In genomic region chr7:139321071-139321745, GRCh38 we compare ENCODE assay signal across 8 cellular contexts. TPM values are rescaled to one million over a fixed set of nuclear protein-coding genes. Genes with fewer than 3 reads are reported as not detected.
DNase-seq lines count a peak whose midpoint lies in the region; ATAC-seq, FAIRE-seq and TF ChIP-seq lines count a peak whose summit lies in the region.

No MANE protein-coding gene starts in this region.

- no peak overlapping the region for H3K9ac ChIP-seq in PC-3 (ENCODE audit: low read length)

- TF ChIP-seq POLR2A in A549 (IDR thresholded peaks at IDR 0.05; ENCODE audit: low read length) (no peak), GM12891 (IDR thresholded peaks at IDR 0.05; ENCODE audit: low read depth, low read length) (no peak), upper lobe of left lung (IDR thresholded peaks at IDR 0.05) (no peak)

- intact Hi-C loops in PC-3 (cut with micrococcal nuclease) = no loop called here

- CTCF ChIA-PET in A549 (lab: Yijun Ruan, JAX) (interaction anchor here (0.8 to 4.2 kb wide), 6 partner anchors 10 to 88 kb away, joined by 3 to 16 read pairs (median 5); no protein-coding TSS in a partner anchor), PC-3 (lab: Charles Lee) (interaction anchor here (0.5 to 1.2 kb wide), 6 partner anchors 11 to 914 kb away, joined by 3 to 6 read pairs (median 4); no protein-coding TSS in a partner anchor)

- DNase-seq in A549 (ENCODE audit: low read depth in 1 of 2, low spot score in 1 of 2) (peak in 1 of 2 experiments; percentile 48), GM12891 (ENCODE audit: insufficient read length, low spot score) (no peak), PC-3 (peak; percentile 43), fibroblast of villous mesenchyme (ENCODE audit: low read depth) (peak; percentile 52), NCI-H1092 (lab: John Stamatoyannopoulos, UW) (no peak), upper lobe of left lung (no peak)
- DNase-seq in activated effector memory CD4-positive, alpha-beta T cell treated with Interleukin-2 at 50 U/mL for 16 hours = no peak

- H3K27ac ChIP-seq in A549 (no peak overlapping the region), PC-3 (ENCODE audit: low read length) (no peak overlapping the region), upper lobe of left lung (no peak overlapping the region)

- POLR2A ChIA-PET in A549 (lab: Yijun Ruan, JAX) = interaction anchor here (0.7 kb wide), 1 partner anchor 90 kb away, joined by 3 read pairs; the partner anchor contains the start of gene UBN2
- POLR2A ChIA-PET in PC-3 (lab: Charles Lee; ENCODE audit: unreplicated experiment) = interaction anchor here (0.5 kb wide), 1 partner anchor 25 kb away, joined by 3 read pairs; no protein-coding TSS in a partner anchor

- H3K4me1 ChIP-seq in A549 (no peaks in the 10 kb centered on the region), PC-3 (ENCODE audit: insufficient read depth, low read length) (no peaks in the 10 kb centered on the region), upper lobe of left lung (no peaks in the 10 kb centered on the region)

- H3K27me3 ChIP-seq in PC-3 (ENCODE audit: low read length) (no peaks in the 10 kb centered on the region), upper lobe of left lung (no peaks in the 10 kb centered on the region)

- FAIRE-seq in A549 (lab: Jason Lieb, UNC) = no peak
- FAIRE-seq in GM12891 (lab: Jason Lieb, UNC) = peak; percentile 78

- no peaks in the 10 kb centered on the region for H4K20me1 ChIP-seq in PC-3 (ENCODE audit: low read length)

- H2AFZ ChIP-seq in PC-3 (ENCODE audit: low read length) = no peak overlapping the region

- H3K79me2 ChIP-seq in PC-3 (ENCODE audit: low read length) = no peaks in the 10 kb centered on the region

- H3K4me3 ChIP-seq in A549 = no peak overlapping the region
- H3K4me3 ChIP-seq in PC-3 (ENCODE audit: low read length) = no peak overlapping the region
- no peak overlapping the region for H3K4me3 ChIP-seq in fibroblast of villous mesenchyme (ENCODE audit: low read depth, low read length)
- H3K4me3 ChIP-seq in upper lobe of left lung = no peak overlapping the region

- ATAC-seq in A549 (peak; percentile 54 to 84; a peak in 3 of 6 replicates), PC-3 (peak; percentile 65), HG03045 (IDR thresholded peaks at IDR 0.05; ENCODE audit: unreplicated experiment) (no peak), upper lobe of left lung (ENCODE audit: low FRiP score in 2 of 2) (no peak)

- H3K4me2 ChIP-seq in A549 = no peak overlapping the region
- no peak overlapping the region for H3K4me2 ChIP-seq in PC-3 (ENCODE audit: low read length)

- peak in 1 of 2 experiments; percentile 23; a peak in 3 of 5 replicates for TF ChIP-seq RAD21 in A549 (conservative IDR thresholded peaks at IDR 0.05 in 1 of 2, IDR thresholded peaks at IDR 0.05 in 1 of 2)

- H3K36me3 ChIP-seq in PC-3 (ENCODE audit: low read depth, low read length) = no peaks in the 10 kb centered on the region
- no peaks in the 10 kb centered on the region for H3K36me3 ChIP-seq in upper lobe of left lung

- H3F3A ChIP-seq in PC-3 (ENCODE audit: low read length, unreplicated experiment) = no peaks in the 10 kb centered on the region

- H3K9me3 ChIP-seq in A549 (no peaks in the 10 kb centered on the region), PC-3 (ENCODE audit: low read length) (no peaks in the 10 kb centered on the region), upper lobe of left lung (no peaks in the 10 kb centered on the region)

- no TSS peak for BruUV-seq in PC-3 (replicated peaks; lab: Mats Ljungman, UMichigan)

- TF ChIP-seq EP300 in A549 (IDR thresholded peaks at IDR 0.05) (no peak), upper lobe of left lung (IDR thresholded peaks at IDR 0.05) (no peak)

- TF ChIP-seq CTCF in A549 (IDR thresholded peaks at IDR 0.05) = 0 out of 3 replicates have a peak, but pooled peaks have one; percentile 18
- TF ChIP-seq CTCF in PC-3 (conservative IDR thresholded peaks at IDR 0.05; ENCODE audit: low read depth, low read length) = peak; percentile 54
- peak; percentile 63 for TF ChIP-seq CTCF in fibroblast of villous mesenchyme (IDR thresholded peaks at IDR 0.05; ENCODE audit: insufficient read depth, low read depth, low read length)
- TF ChIP-seq CTCF in upper lobe of left lung (IDR thresholded peaks at IDR 0.05) = peak in 1 of 6 experiments; percentile 6

- H3K9me2 ChIP-seq in PC-3 (replicated peaks; ENCODE audit: low read length) = no peaks in the 10 kb centered on the region

- 71% methylated on average over 10 of the region's 11 CpGs for WGBS in A549 (ENCODE audit: missing lambda C conversion rate)
- WGBS in upper lobe of left lung, 2 donors = 62 to 69% methylated on average over 11 of the region's 11 CpGs

TF ChIP-seq in A549, 52 proteins besides CTCF, POLR2A, EP300 and RAD21 (continues in another document):
- TF ChIP-seq RNF2 (IDR thresholded peaks at IDR 0.05; ENCODE audit: borderline replicate concordance, low read depth) = no peak
- TF ChIP-seq EHMT2 (IDR thresholded peaks at IDR 0.05; ENCODE audit: low read depth) = no peak
- no peak for TF ChIP-seq SREBF2 (IDR thresholded peaks at IDR 0.05)
- no peak for TF ChIP-seq USF2 (IDR thresholded peaks at IDR 0.05)
- TF ChIP-seq CBX8 (IDR thresholded peaks at IDR 0.05) = no peak
- TF ChIP-seq POLR2AphosphoS2 (conservative IDR thresholded peaks at IDR 0.05; ENCODE audit: low read length) = no peak
- TF ChIP-seq HES2 (IDR thresholded peaks at IDR 0.05) = no peak
- TF ChIP-seq KDM1A (IDR thresholded peaks at IDR 0.05; ENCODE audit: low read depth) = no peak

TF ChIP-seq in GM12891, 5 proteins besides CTCF, POLR2A, EP300 and RAD21:
- TF ChIP-seq PAX5 (IDR thresholded peaks at IDR 0.05; ENCODE audit: insufficient read depth, low read length, severe bottlenecking) = no peak
- no peak for TF ChIP-seq SPI1 (IDR thresholded peaks at IDR 0.05; ENCODE audit: low read depth, low read length)
- no peak for TF ChIP-seq POU2F2 (IDR thresholded peaks at IDR 0.05; ENCODE audit: low read depth, low read length)
- TF ChIP-seq POLR2AphosphoS5 (IDR thresholded peaks at IDR 0.05; ENCODE audit: low read depth, low read length) = no peak
- no peak for TF ChIP-seq TAF1 (IDR thresholded peaks at IDR 0.05; ENCODE audit: low read depth, low read length)

RNA-seq across cellular contexts. Expression of gene FMC1, which starts 19.9 kb away (rescaled TPM):
- polyA plus RNA-seq in A549 (2011; rRNA removed) = 21.1 and 23.4 TPM in 2 replicates
- polyA plus RNA-seq in A549 (2012; cell fraction: cytosol; rRNA removed) = 40.5 and 43.6 TPM in 2 replicates
- polyA plus RNA-seq in A549 (2012; cell fraction: nucleus; rRNA removed) = 17.6 and 23.0 TPM in 2 replicates
- polyA plus RNA-seq in A549 (2017; fragmentation: RNase III; extraction: RNeasy Plus Mini Kit Qiagen cat#74134 plus additional on column Dnase treatment) = 18.9 to 22.4 TPM (median 20.5 TPM) in 3 replicates
- polyA minus RNA-seq in A549 (2011; rRNA and poly(A)+ RNA removed) = 4.8 and 10.5 TPM in 2 replicates
- 13.7 TPM for polyA plus RNA-seq in GM12891 (2012; ENCODE audit: low read depth, missing spikeins)
- total RNA-seq in PC-3 (2014; rRNA removed) = 8.8 and 12.2 TPM in 2 replicates
- total RNA-seq in fibroblast of villous mesenchyme = 8.4 and 13.4 TPM in 2 replicates
- total RNA-seq in upper lobe of left lung = 10 to 100 TPM in 2 of 6 donors, 1 to 10 TPM in 4; 2.1 to 19.7 (median 9.2) TPM

RNA-seq across cellular contexts. Expression of gene LUC7L2, which starts 38.5 kb away (rescaled TPM):
- polyA plus RNA-seq in A549 (2011; rRNA removed) (49.5 and 75.7 TPM in 2 replicates), A549 (2017; fragmentation: RNase III; extraction: RNeasy Plus Mini Kit Qiagen cat#74134 plus additional on column Dnase treatment) (47.8 to 50.0 TPM (median 49.5 TPM) in 3 replicates)
- polyA plus RNA-seq in A549 (2012; cell fraction: cytosol; rRNA removed) = 26.6 and 39.9 TPM in 2 replicates
- polyA plus RNA-seq in A549 (2012; cell fraction: nucleus; rRNA removed) = 33.5 and 60.9 TPM in 2 replicates
- 17.9 and 21.6 TPM in 2 replicates for polyA minus RNA-seq in A549 (2011; rRNA and poly(A)+ RNA removed)
- polyA plus RNA-seq in GM12891 (2012; ENCODE audit: low read depth, missing spikeins) = 48.0 TPM
- total RNA-seq in PC-3 (2014; rRNA removed) (67.4 and 110 TPM in 2 replicates), fibroblast of villous mesenchyme (50.3 and 57.0 TPM in 2 replicates), upper lobe of left lung (100 to 1,000 TPM in 2 of 6 donors, 10 to 100 TPM in 4; 57.0 to 133 (median 91.8) TPM)

Comparison
In these comparisons a context has a peak if more than half of its experiments do, and no peak if none do; other contexts are left out.
1. ATAC-seq: peak in A549 (2 of 2) and PC-3 (single experiment); none in HG03045 (single experiment) and upper lobe of left lung (0 of 2).
2. DNase-seq: peak in PC-3 (single experiment) and fibroblast of villous mesenchyme (single experiment); none in GM12891 (single experiment), NCI-H1092 (single experiment), activated effector memory CD4-positive, alpha-beta T cell treated with Interleukin-2 at 50 U/mL for 16 hours (single experiment) and upper lobe of left lung (0 of 2).